1 cellular context compared by ENCODE assay signal in the genomic region with DNA sequence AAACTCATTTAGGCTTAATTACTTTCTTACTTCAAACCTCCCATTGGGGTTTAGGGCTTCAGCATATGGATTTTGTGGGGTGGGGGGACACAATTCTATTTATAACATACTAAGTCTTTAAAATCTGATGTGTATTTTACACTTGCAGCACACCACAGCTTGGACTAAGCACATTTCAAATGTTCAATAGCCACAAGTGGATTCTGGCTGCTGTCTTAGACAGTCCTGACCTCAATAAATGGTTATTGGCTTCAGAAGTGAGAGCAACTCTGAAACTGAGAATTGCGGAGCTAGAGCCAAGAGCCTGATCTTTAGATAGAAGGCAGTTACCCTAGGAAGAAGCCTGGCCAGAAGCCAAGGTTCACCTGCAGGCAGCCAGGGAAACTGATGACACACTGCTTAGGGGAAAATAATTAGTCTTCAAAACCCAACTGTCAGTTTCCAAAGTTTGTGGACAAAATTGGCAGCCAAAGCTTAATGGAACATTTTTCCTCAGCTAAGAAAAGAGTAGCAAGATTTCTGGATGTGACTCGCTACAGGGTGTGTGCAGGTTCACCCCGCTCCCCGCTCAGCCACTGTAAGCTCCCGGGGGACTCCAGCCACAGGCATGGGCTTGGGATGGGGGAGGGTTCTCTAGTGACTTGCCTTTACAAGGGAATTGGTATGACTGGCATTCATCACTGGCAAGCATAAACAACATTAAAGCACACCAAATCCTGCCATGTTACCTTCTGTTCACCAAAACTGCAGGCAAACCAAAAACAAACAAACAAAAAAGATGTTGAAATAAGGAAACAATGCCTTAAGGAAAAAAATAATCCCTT.
TF ChIP-seq lines count a peak whose summit lies in the region.

No MANE protein-coding gene starts in this region.

TF ChIP-seq in H1, 55 proteins besides CTCF, POLR2A, EP300 and RAD21:
- TF ChIP-seq GABPA (IDR thresholded peaks at IDR 0.05; ENCODE audit: borderline replicate concordance, insufficient read depth, low read length) (no peak), RXRA (IDR thresholded peaks at IDR 0.05; ENCODE audit: insufficient read depth, low read depth, low read length) (no peak), TEAD4 (IDR thresholded peaks at IDR 0.05; ENCODE audit: low read depth, low read length) (no peak), EGR1 (IDR thresholded peaks at IDR 0.05; ENCODE audit: borderline replicate concordance, low read depth, low read length) (no peak), PHF8 (conservative IDR thresholded peaks at IDR 0.05; ENCODE audit: low read depth, low read length) (no peak), TCF12 (IDR thresholded peaks at IDR 0.05; ENCODE audit: low read depth, low read length) (no peak), SP4 (IDR thresholded peaks at IDR 0.05; ENCODE audit: low read length) (no peak), BRCA1 (IDR thresholded peaks at IDR 0.05; ENCODE audit: low read depth, low read length) (no peak), SUZ12 (IDR thresholded peaks at IDR 0.05; ENCODE audit: low read length) (no peak), POU5F1 (IDR thresholded peaks at IDR 0.05; ENCODE audit: low read depth, low read length) (no peak), CHD1 (IDR thresholded peaks at IDR 0.05; ENCODE audit: low read depth, low read length) (no peak)
